ENCODE assay signal across 9 cellular contexts in genomic region chr11:46347637-46348311, GRCh38. TPM values are rescaled to one million over a fixed set of nuclear protein-coding genes. Genes with fewer than 3 reads are reported as not detected.
DNase-seq lines count a peak whose midpoint lies in the region; ATAC-seq and TF ChIP-seq lines count a peak whose summit lies in the region.
"Had no signal": no experiment of that assay in that cellular context is flagged by ENCODE, and none has a peak within 500 bp of the region (broad histone marks: within the 10 kb centered on the region; RNA-seq: fewer than 3 reads in every experiment).

No MANE protein-coding gene starts in this region.

- H3K27ac Mint-ChIP-seq in activated CD4-positive, alpha-beta memory T cell treated with anti-CD3 and anti-CD28 coated beads, Interleukin-2, amount 10 ng/mL, durations not matched to agents 7 days and 5 days = peak overlapping the region; percentile 97

- peak overlapping the region; percentile 53 for H3K27ac ChIP-seq in foreskin keratinocyte
- H3K27ac ChIP-seq in rectal smooth muscle tissue (ENCODE audit: low read depth, low read length) = no peak overlapping the region

- peaks cover 13% of the 10 kb centered on the region for H3K27me3 Mint-ChIP-seq in activated CD4-positive, alpha-beta memory T cell treated with anti-CD3 and anti-CD28 coated beads, Interleukin-2, amount 10 ng/mL, durations not matched to agents 7 days and 5 days

- peaks cover 36% of the 10 kb centered on the region for H3K36me3 Mint-ChIP-seq in activated CD4-positive, alpha-beta memory T cell treated with anti-CD3 and anti-CD28 coated beads, Interleukin-2, amount 10 ng/mL, durations not matched to agents 7 days and 5 days (ENCODE audit: low read depth)

- H3K9ac ChIP-seq in rectal smooth muscle tissue (ENCODE audit: low read length) = peak overlapping the region; percentile 67

- no peaks in the 10 kb centered on the region for H3K9me3 Mint-ChIP-seq in activated CD4-positive, alpha-beta memory T cell treated with anti-CD3 and anti-CD28 coated beads, Interleukin-2, amount 10 ng/mL, durations not matched to agents 7 days and 5 days

- no peak for DNase-seq in BJ (ENCODE audit: low read depth)
- no peak for DNase-seq in HFF-Myc (ENCODE audit: extremely low read depth, low read depth)
- DNase-seq in activated CD4-positive, alpha-beta memory T cell treated with anti-CD3 and anti-CD28 coated beads, Interleukin-2, amount 10 ng/mL, durations not matched to agents 7 days and 5 days = peak; percentile 28
- no peak for DNase-seq in foreskin keratinocyte
- no peak for DNase-seq in T-helper 9 cell
- DNase-seq in SHP77 (lab: John Stamatoyannopoulos, UW) = no peak
- no peak for DNase-seq in 8988T

- peak overlapping the region; percentile 90 for H3K4me3 Mint-ChIP-seq in activated CD4-positive, alpha-beta memory T cell treated with anti-CD3 and anti-CD28 coated beads, Interleukin-2, amount 10 ng/mL, durations not matched to agents 7 days and 5 days

- TF ChIP-seq CTCF in BJ (IDR thresholded peaks at IDR 0.05; ENCODE audit: insufficient read depth, low read depth, low read length) = no peak
- TF ChIP-seq CTCF in HFF-Myc (IDR thresholded peaks at IDR 0.05; ENCODE audit: low read depth, low read length, missing control alignments) = no peak
- TF ChIP-seq CTCF in foreskin keratinocyte (conservative IDR thresholded peaks at IDR 0.05) = no peak

- POLR2A ChIA-PET in BJ (lab: Charles Lee) = no interaction called here
- POLR2A ChIA-PET in activated CD4-positive, alpha-beta memory T cell treated with anti-CD3 and anti-CD28 coated beads, Interleukin-2, amount 10 ng/mL, durations not matched to agents 7 days and 5 days (lab: Charles Lee) = interaction anchor here (1.4 to 8.8 kb wide), 4 partner anchors 16 to 353 kb away, joined by 4 to 143 read pairs (median 9); partner anchors contain the start of genes ARHGAP1 and ZNF408

- H3K4me3 ChIP-seq in BJ (ENCODE audit: low read depth, low read length) (peak overlapping the region; percentile 95), HFF-Myc (replicated peaks; ENCODE audit: low read depth, low read length) (peak overlapping the region; percentile 83), rectal smooth muscle tissue (ENCODE audit: low read length) (peak overlapping the region; percentile 87)

- H3K4me1 ChIP-seq in foreskin keratinocyte = peaks cover 9% of the 10 kb centered on the region
- H3K4me1 ChIP-seq in rectal smooth muscle tissue (ENCODE audit: control insufficient read depth, insufficient read depth, low read length) = peaks cover 5% of the 10 kb centered on the region

- H3K36me3 ChIP-seq in BJ (ENCODE audit: control insufficient read depth, insufficient read depth, low read length) (peaks cover 2% of the 10 kb centered on the region; the same call in 1 of the 2 replicates), rectal smooth muscle tissue (ENCODE audit: control insufficient read depth, insufficient read depth, low read length) (no peaks in the 10 kb centered on the region)

- H3K27me3 ChIP-seq in BJ (ENCODE audit: control insufficient read depth, insufficient read depth, low read length) (no peaks in the 10 kb centered on the region), foreskin keratinocyte (no peaks in the 10 kb centered on the region), rectal smooth muscle tissue (ENCODE audit: control insufficient read depth, insufficient read depth, low read length) (no peaks in the 10 kb centered on the region)

- ATAC-seq in foreskin keratinocyte = no peak

- CTCF ChIA-PET in BJ (lab: Yijun Ruan, JAX) = interaction anchor here (0.6 to 11.0 kb wide), 15 partner anchors 9 to 177 kb away, joined by 3 to 162 read pairs (median 4); no protein-coding TSS in a partner anchor
- CTCF ChIA-PET in activated CD4-positive, alpha-beta memory T cell treated with anti-CD3 and anti-CD28 coated beads, Interleukin-2, amount 10 ng/mL, durations not matched to agents 7 days and 5 days (lab: Charles Lee) = interaction anchor here (0.6 to 10.7 kb wide), 8 partner anchors 10 to 231 kb away, joined by 3 to 210 read pairs (median 4); no protein-coding TSS in a partner anchor

- H3K4me1 Mint-ChIP-seq in activated CD4-positive, alpha-beta memory T cell treated with anti-CD3 and anti-CD28 coated beads, Interleukin-2, amount 10 ng/mL, durations not matched to agents 7 days and 5 days = peaks cover 65% of the 10 kb centered on the region

RNA-seq across cellular contexts. Expression of gene DGKZ, which starts 0.5 kb away (rescaled TPM):
- polyA plus RNA-seq in BJ (2011; rRNA removed) (16.3 and 31.7 TPM in 2 replicates), foreskin keratinocyte (57.9 and 59.1 TPM in 2 replicates)
- polyA minus RNA-seq in BJ (2011; rRNA and poly(A)+ RNA removed) = 34.9 and 35.4 TPM in 2 replicates
- 100 to 1,000 TPM; 141 to 143 TPM for total RNA-seq in activated CD4-positive, alpha-beta memory T cell treated with anti-CD3 and anti-CD28 coated beads, Interleukin-2, amount 10 ng/mL, durations not matched to agents 7 days and 5 days
- total RNA-seq in foreskin keratinocyte = 70.1 and 71.6 TPM in 2 replicates

RNA-seq across cellular contexts. Expression of gene MDK, which starts 33.7 kb away (rescaled TPM):
- polyA plus RNA-seq in BJ (2011; rRNA removed) (77.0 and 91.9 TPM in 2 replicates), foreskin keratinocyte (50.6 and 56.0 TPM in 2 replicates)
- polyA minus RNA-seq in BJ (2011; rRNA and poly(A)+ RNA removed) = 12.4 and 14.2 TPM in 2 replicates
- 1 to 10 TPM; 3.5 to 4.1 TPM for total RNA-seq in activated CD4-positive, alpha-beta memory T cell treated with anti-CD3 and anti-CD28 coated beads, Interleukin-2, amount 10 ng/mL, durations not matched to agents 7 days and 5 days
- total RNA-seq in foreskin keratinocyte = 23.4 and 24.2 TPM in 2 replicates

RNA-seq across cellular contexts. Expression of gene CHRM4, which starts 43.8 kb away (rescaled TPM):
- polyA plus RNA-seq in BJ (2011; rRNA removed) (0.10 TPM in 1 of 2 replicates, not detected in the other), foreskin keratinocyte (not detected in 2 replicates)
- not detected in 2 replicates for polyA minus RNA-seq in BJ (2011; rRNA and poly(A)+ RNA removed)
- total RNA-seq in activated CD4-positive, alpha-beta memory T cell treated with anti-CD3 and anti-CD28 coated beads, Interleukin-2, amount 10 ng/mL, durations not matched to agents 7 days and 5 days = under 1 TPM; 0.30 to 0.38 TPM
- not detected in 2 replicates for total RNA-seq in foreskin keratinocyte
- total RNA-seq: lung microvascular endothelial cell had no signal
